Comparison of ENCODE assay signal across 13 cellular contexts in the genomic region with DNA sequence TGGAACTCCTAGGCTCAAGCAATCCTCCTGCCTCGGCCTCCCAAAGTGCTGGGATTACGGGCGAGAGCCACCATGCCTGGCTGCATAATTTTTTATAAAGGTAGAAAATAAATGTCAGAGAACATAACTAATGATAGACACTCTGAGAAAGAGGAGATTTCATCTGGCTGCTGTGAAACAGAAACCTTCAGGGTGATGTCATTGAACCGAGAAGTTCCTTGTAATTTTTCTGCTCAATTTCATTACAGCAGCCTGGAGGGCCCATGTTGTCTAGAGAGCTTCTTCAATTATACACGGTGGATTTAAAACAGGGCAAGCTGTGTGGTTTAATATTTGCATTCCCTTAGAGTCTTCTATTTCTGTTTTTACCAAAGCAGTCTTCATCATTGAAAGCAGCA.
DNase-seq lines count a peak whose midpoint lies in the region; ATAC-seq lines count a peak whose summit lies in the region.
"Had no signal": no experiment of that assay in that cellular context is flagged by ENCODE, and none has a peak within 500 bp of the region (broad histone marks: within the 10 kb centered on the region; RNA-seq: fewer than 3 reads in every experiment).

No MANE protein-coding gene starts in this region.

- peaks cover 10% of the 10 kb centered on the region for H3K4me1 Mint-ChIP-seq in activated naive CD8-positive, alpha-beta T cell treated with anti-CD3 and anti-CD28 coated beads for 36 hours

- no peaks in the 10 kb centered on the region for H3K9me3 Mint-ChIP-seq in activated naive CD8-positive, alpha-beta T cell treated with anti-CD3 and anti-CD28 coated beads for 36 hours
- H3K9me3 Mint-ChIP-seq: activated naive CD4-positive, alpha-beta T cell treated with anti-CD3 and anti-CD28 coated beads, Interleukin-2, amount 50 U/mL, for 72 hours; CD8-positive, alpha-beta T cell; mesothelial cell of epicardium had no signal

- DNase-seq in activated naive CD8-positive, alpha-beta T cell treated with anti-CD3 and anti-CD28 coated beads for 36 hours, result no peak
- DNase-seq in DMS53 (lab: John Stamatoyannopoulos, UW) (no peak), NCI-H2107 treated with DMSO at 0.1 percent for 48 hours (lab: John Stamatoyannopoulos, UW; ENCODE audit: unreplicated experiment) (no peak), NCI-H1436 treated with DMSO at 0.1 percent for 48 hours (lab: John Stamatoyannopoulos, UW) (no peak), COLO829 (ENCODE audit: low spot score) (no peak)
- DNase-seq: CD8-positive, alpha-beta T cell; heart right ventricle; NCI-H1417 had no signal

- H3K36me3 Mint-ChIP-seq in activated naive CD8-positive, alpha-beta T cell treated with anti-CD3 and anti-CD28 coated beads for 36 hours, result peaks cover 7% of the 10 kb centered on the region

- ATAC-seq in GM18511 (IDR thresholded peaks at IDR 0.05; ENCODE audit: unreplicated experiment) (peak; percentile 75), GM21423 (IDR thresholded peaks at IDR 0.05; ENCODE audit: unreplicated experiment) (peak; percentile 55), HG03103 (IDR thresholded peaks at IDR 0.05; ENCODE audit: low read depth, unreplicated experiment) (peak; percentile 61)
- ATAC-seq: CD8-positive, alpha-beta T cell; heart right ventricle had no signal

- H3K27me3 Mint-ChIP-seq in activated naive CD8-positive, alpha-beta T cell treated with anti-CD3 and anti-CD28 coated beads for 36 hours, result no peaks in the 10 kb centered on the region

- H3K27ac Mint-ChIP-seq in activated naive CD8-positive, alpha-beta T cell treated with anti-CD3 and anti-CD28 coated beads for 36 hours, result peak overlapping the region; percentile 21
- H3K27ac Mint-ChIP-seq: activated naive CD4-positive, alpha-beta T cell treated with anti-CD3 and anti-CD28 coated beads, Interleukin-2, amount 50 U/mL, for 72 hours; CD8-positive, alpha-beta T cell; mesothelial cell of epicardium had no signal

- peak overlapping the region; percentile 11 for H3K4me3 Mint-ChIP-seq in activated naive CD8-positive, alpha-beta T cell treated with anti-CD3 and anti-CD28 coated beads for 36 hours
- H3K4me3 Mint-ChIP-seq: CD8-positive, alpha-beta T cell; mesothelial cell of epicardium had no signal
